ENCODE assay signal across 24 cellular contexts in genomic region chr5:15682122-15682521, GRCh38.
"Had no signal": no experiment of that assay in that cellular context is flagged by ENCODE, and none has a peak within 500 bp of the region (broad histone marks: within the 10 kb centered on the region; RNA-seq: fewer than 3 reads in every experiment).

No MANE protein-coding gene starts in this region.

- H3K27me3 ChIP-seq: ovary, right atrium auricular region, stomach, testis, thyroid gland, transverse colon, upper lobe of left lung, vagina had no signal

- H3K27ac ChIP-seq: left ventricle myocardium inferior, ovary, right atrium auricular region, skin epidermis, stomach, testis, thyroid gland, transverse colon, upper lobe of left lung, vagina had no signal

- DNase-seq: hypothalamus; islet precursor cell; left ventricle myocardium inferior; midbrain; mucosa of descending colon; naive thymus-derived CD4-positive, alpha-beta T cell; ovary; stimulated activated CD4-positive, alpha-beta T cell treated with anti-CD3 and anti-CD28 coated beads, Interleukin-12 subunit alpha, Interleukin-12 subunit beta, amount 100 ng/mL, for 4 hours; stimulated activated CD4-positive, alpha-beta T cell treated with anti-CD3 and anti-CD28 coated beads, Interleukin-15, amount 100 ng/mL, for 24 hours; stimulated activated CD4-positive, alpha-beta T cell treated with anti-CD3 and anti-CD28 coated beads, Interleukin-2, amount 100 ng/mL, for 24 hours; stimulated activated CD4-positive, alpha-beta T cell treated with anti-CD3 and anti-CD28 coated beads, Interleukin-4, amount 100 ng/mL, for 1 hour; stimulated activated naive B cell treated with anti-CD40 and anti-IgM and Interleukin-4, amounts not matched to agents 10 μg/mL and 1 μg/mL and 100 μg/mL, for 72 hours; stimulated activated naive CD8-positive, alpha-beta T cell treated with anti-CD3 and anti-CD28 coated beads, Interleukin-15, Interleukin-2, amounts not matched to agents 100 U/mL and 50 U/mL, for 24 hours; stomach; testis; thyroid gland; transverse colon; upper lobe of left lung had no signal

- H3K36me3 ChIP-seq: left ventricle myocardium inferior, ovary, right atrium auricular region, stomach, thyroid gland, transverse colon, upper lobe of left lung, vagina had no signal

- H3K4me1 ChIP-seq: thyroid gland had no signal

- H3K4me3 ChIP-seq: left ventricle myocardium inferior, lung, mucosa of descending colon, ovary, right atrium auricular region, skin epidermis, stomach, testis, thyroid gland, transverse colon, upper lobe of left lung, vagina had no signal

- ATAC-seq: mucosa of descending colon; naive thymus-derived CD4-positive, alpha-beta T cell; natural killer cell treated with Interleukin-12 subunit alpha and Interleukin-12 subunit beta and Interleukin-15 and Interleukin-18, amount 100 ng/mL, for 72 hours; sciatic nerve; stimulated activated naive B cell treated with anti-CD40 and anti-IgM and Interleukin-4, amounts not matched to agents 10 μg/mL and 1 μg/mL and 100 μg/mL, for 72 hours; stimulated activated naive CD8-positive, alpha-beta T cell treated with anti-CD3 and anti-CD28 coated beads, Interleukin-15, Interleukin-2, amounts not matched to agents 100 U/mL and 50 U/mL, for 24 hours had no signal

- H3K9me3 ChIP-seq: left ventricle myocardium inferior, mucosa of descending colon, ovary, right atrium auricular region, stomach, testis, thyroid gland, transverse colon, upper lobe of left lung, vagina had no signal
